ENCODE assay signal across 8 cellular contexts in the genomic region with DNA sequence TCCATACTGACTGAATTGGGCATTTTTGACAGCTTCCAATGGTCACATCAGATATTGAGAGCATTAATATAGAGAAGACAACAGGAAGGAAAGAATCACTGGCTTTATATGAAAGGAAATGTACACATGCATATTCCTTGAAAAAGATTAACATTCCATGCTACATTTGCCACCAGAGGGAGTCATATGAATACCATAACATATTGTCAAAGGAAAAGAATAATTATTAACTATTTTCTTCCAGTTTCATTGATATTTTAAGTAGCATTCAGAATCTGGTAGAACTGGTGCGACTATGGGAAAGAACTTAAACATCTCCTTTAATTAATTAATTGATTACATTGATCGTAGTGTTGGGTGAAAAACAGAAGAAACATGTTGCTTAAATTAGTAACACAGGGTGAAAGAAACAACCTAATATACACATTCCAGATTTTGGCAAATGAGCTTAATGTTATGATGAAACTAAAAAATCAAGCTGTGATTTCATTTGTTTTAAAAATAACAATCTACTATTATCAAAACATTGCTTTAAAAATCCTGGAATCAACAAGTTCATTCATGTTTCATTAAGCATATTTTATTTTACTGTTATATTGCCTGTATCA.
DNase-seq lines count a peak whose midpoint lies in the region; ATAC-seq and TF ChIP-seq lines count a peak whose summit lies in the region.

No MANE protein-coding gene starts in this region.

- CTCF ChIA-PET in activated CD4-positive, alpha-beta memory T cell treated with anti-CD3 and anti-CD28 coated beads for 36 hours (lab: Charles Lee), result no interaction called here

- H3K9me3 ChIP-seq in right lobe of liver, result no peaks in the 10 kb centered on the region

- no peaks in the 10 kb centered on the region for H3K36me3 ChIP-seq in right lobe of liver

- H3K9me3 Mint-ChIP-seq in activated CD4-positive, alpha-beta memory T cell treated with anti-CD3 and anti-CD28 coated beads for 36 hours, result peaks cover 11% of the 10 kb centered on the region

- intact Hi-C loops in right lobe of liver (cut with DNase I), result no loop called here
- intact Hi-C loops in activated CD4-positive, alpha-beta memory T cell treated with anti-CD3 and anti-CD28 coated beads for 36 hours (cut with micrococcal nuclease), result loop anchor here (10.0 kb wide), 1 partner anchor 410 kb away; no protein-coding TSS in a partner anchor

- DNase-seq in COLO829 (ENCODE audit: low spot score) (peak; percentile 59), KBM-7 (peak; percentile 52), astrocyte of the hippocampus (ENCODE audit: low read depth, low spot score) (peak; percentile 49), right lobe of liver (no peak), SKM-1 treated with dmso at 0.1 percent for 144 hours (lab: John Stamatoyannopoulos, UW; ENCODE audit: unreplicated experiment) (no peak)
- DNase-seq in activated CD4-positive, alpha-beta memory T cell treated with anti-CD3 and anti-CD28 coated beads for 36 hours, result no peak
- no peak for DNase-seq in activated CD4-positive, alpha-beta T cell treated with anti-CD3 and anti-CD28 coated beads for 48 hours
- no peak for DNase-seq in activated CD4-positive, CD25-positive, alpha-beta regulatory T cell (lab: John Stamatoyannopoulos, UW)

- no peaks in the 10 kb centered on the region for H3K4me1 Mint-ChIP-seq in activated CD4-positive, alpha-beta memory T cell treated with anti-CD3 and anti-CD28 coated beads for 36 hours (ENCODE audit: low read depth)

- in situ Hi-C loops in KBM-7 (cut with MboI; ENCODE audit: low pct_unique_long_range_greater_than_20kb, low sequenced_read_pairs), result no loop called here

- no peaks in the 10 kb centered on the region for H3K27me3 ChIP-seq in right lobe of liver

- H3K36me3 Mint-ChIP-seq in activated CD4-positive, alpha-beta memory T cell treated with anti-CD3 and anti-CD28 coated beads for 36 hours, result peaks cover 2% of the 10 kb centered on the region

- H3K4me1 ChIP-seq in right lobe of liver, result no peaks in the 10 kb centered on the region

- TF ChIP-seq CTCF in right lobe of liver (IDR thresholded peaks at IDR 0.05), result peak; percentile 15 to 35 (median 33)

- H3K27ac Mint-ChIP-seq in activated CD4-positive, alpha-beta memory T cell treated with anti-CD3 and anti-CD28 coated beads for 36 hours, result no peak overlapping the region

- H3K27ac ChIP-seq in right lobe of liver, result no peak overlapping the region

- no peak for ATAC-seq in right lobe of liver

- no peaks in the 10 kb centered on the region for H3K27me3 Mint-ChIP-seq in activated CD4-positive, alpha-beta memory T cell treated with anti-CD3 and anti-CD28 coated beads for 36 hours

- H3K4me3 Mint-ChIP-seq in activated CD4-positive, alpha-beta memory T cell treated with anti-CD3 and anti-CD28 coated beads for 36 hours, result no peak overlapping the region

- no peak for TF ChIP-seq POLR2A in right lobe of liver (IDR thresholded peaks at IDR 0.05)

- POLR2A ChIA-PET in activated CD4-positive, alpha-beta memory T cell treated with anti-CD3 and anti-CD28 coated beads for 36 hours (lab: Charles Lee), result no interaction called here

- no peak overlapping the region for H3K4me3 ChIP-seq in right lobe of liver

- 42% methylated on average over 2 of the region's 2 CpGs for WGBS in right lobe of liver (ENCODE audit: insufficient coverage, low coverage, low lambda C conversion rate, missing lambda C conversion rate)

Comparison
In these comparisons a context has a peak if more than half of its experiments do, and no peak if none do; other contexts are left out.
1. DNase-seq: peak in COLO829 (single experiment), KBM-7 (single experiment) and astrocyte of the hippocampus (single experiment); none in right lobe of liver (0 of 3), SKM-1 treated with dmso at 0.1 percent for 144 hours (single experiment), activated CD4-positive, alpha-beta memory T cell treated with anti-CD3 and anti-CD28 coated beads for 36 hours (single experiment), activated CD4-positive, alpha-beta T cell treated with anti-CD3 and anti-CD28 coated beads for 48 hours (single experiment) and activated CD4-positive, CD25-positive, alpha-beta regulatory T cell (0 of 4).